Comparison of ENCODE assay signal across 8 cellular contexts in the genomic region with DNA sequence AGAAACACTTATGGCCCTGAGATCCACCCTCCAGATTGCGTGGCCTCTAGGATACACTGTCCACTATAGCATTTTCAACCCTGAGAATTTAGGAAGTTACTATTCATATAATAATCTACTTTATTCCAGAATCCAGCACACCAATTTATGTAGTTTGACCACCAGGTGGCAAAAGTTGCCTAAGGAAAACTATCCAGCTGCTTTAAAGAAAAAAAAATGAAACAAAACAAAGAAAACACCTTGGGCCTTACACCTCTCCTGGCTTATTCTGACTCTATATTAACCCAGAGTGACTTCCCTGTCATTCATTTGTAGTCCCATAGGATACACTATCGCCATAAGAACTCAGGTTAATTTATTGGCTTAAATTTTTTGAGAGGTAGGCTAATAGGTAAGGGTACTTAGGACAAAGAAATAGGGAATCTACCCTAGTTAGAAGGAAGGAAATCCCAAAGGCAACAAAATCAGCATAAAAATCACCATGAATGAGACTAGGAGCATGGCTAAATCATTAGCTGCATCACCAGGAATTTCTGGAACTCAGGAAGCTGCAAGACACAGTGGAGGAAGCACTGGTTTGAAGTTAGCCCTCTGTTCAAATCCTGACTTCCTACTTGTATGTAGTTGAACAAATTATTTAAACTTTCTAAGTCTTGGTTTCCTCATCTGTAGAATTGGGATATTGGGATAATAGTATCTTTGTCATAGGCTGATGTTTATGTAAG.
DNase-seq lines count a peak whose midpoint lies in the region; ATAC-seq and TF ChIP-seq lines count a peak whose summit lies in the region.

No MANE protein-coding gene starts in this region.

- H3K9me3 Mint-ChIP-seq in endodermal cell = peaks cover 2% of the 10 kb centered on the region

- no peaks in the 10 kb centered on the region for H3K79me2 ChIP-seq in trophoblast cell (ENCODE audit: control insufficient read depth, insufficient read depth, low read length, poor library complexity)

- H2AFZ ChIP-seq in trophoblast cell (ENCODE audit: insufficient read depth, low read length, poor library complexity) = no peak overlapping the region

- peaks cover 5% of the 10 kb centered on the region for H3K79me1 ChIP-seq in trophoblast cell (ENCODE audit: low read length)

- H3K27me3 ChIP-seq in endodermal cell (ENCODE audit: control insufficient read depth, insufficient read depth, low read length, poor library complexity, severe bottlenecking) (peaks cover 15% of the 10 kb centered on the region), trophoblast cell (ENCODE audit: insufficient read depth, low read length) (no peaks in the 10 kb centered on the region)

- TF ChIP-seq CTCF in GM13977 (IDR thresholded peaks at IDR 0.05; ENCODE audit: extremely low read depth, insufficient read depth, missing control alignments) (peak; percentile 34), endodermal cell (conservative IDR thresholded peaks at IDR 0.05) (peak; percentile 87)

- no peak overlapping the region for H3K4ac ChIP-seq in trophoblast cell (ENCODE audit: low read depth, low read length)

- no peak for ATAC-seq in GM18870 (IDR thresholded peaks at IDR 0.05; ENCODE audit: unreplicated experiment)

- H3K36me3 ChIP-seq in endodermal cell (ENCODE audit: control insufficient read depth, insufficient read depth, low read length) = no peaks in the 10 kb centered on the region
- H3K36me3 ChIP-seq in trophoblast cell (ENCODE audit: control insufficient read depth in 1 of 2, insufficient read depth in 2 of 2, low read length in 2 of 2) = no peaks in the 10 kb centered on the region

- H3K27ac ChIP-seq in endodermal cell (ENCODE audit: low read depth, low read length) = no peak overlapping the region
- H3K27ac ChIP-seq in trophoblast cell (ENCODE audit: low read depth, low read length) = no peak overlapping the region

- peak overlapping the region; percentile 2 for H2BK12ac ChIP-seq in trophoblast cell (ENCODE audit: low read length)

- no peak overlapping the region for H3K18ac ChIP-seq in trophoblast cell (ENCODE audit: low read length)

- H2BK120ac ChIP-seq in trophoblast cell (ENCODE audit: insufficient read depth, low read length, poor library complexity) = no peak overlapping the region

- no peak overlapping the region for H4K12ac ChIP-seq in trophoblast cell (ENCODE audit: low read depth, low read length)

- no peak overlapping the region for H3K4me3 Mint-ChIP-seq in endodermal cell

- WGBS in endodermal cell (ENCODE audit: insufficient coverage in 1 of 2, insufficient read length in 1 of 2), 2 experiments = 39 to 40% methylated on average over 1 to 2 of the region's 2 CpGs
- WGBS in trophoblast cell (ENCODE audit: extremely low coverage, insufficient coverage, insufficient read length) = no CpG with 5 or more reads among the region's 2 CpGs

- H2AK5ac ChIP-seq in trophoblast cell (ENCODE audit: low read length) = no peak overlapping the region

- peak overlapping the region; percentile 68 for H3K27ac Mint-ChIP-seq in endodermal cell

- H3K14ac ChIP-seq in trophoblast cell (ENCODE audit: low read length) = no peak overlapping the region

- in situ Hi-C loops in GM13977 (cut with MboI; ENCODE audit: low pct_unique_long_range_greater_than_20kb, low sequenced_read_pairs, unreplicated experiment) = no loop called here

- H3K9ac ChIP-seq in endodermal cell (ENCODE audit: extremely low read depth, low read length, poor library complexity, severe bottlenecking) = no peak overlapping the region
- no peak overlapping the region for H3K9ac ChIP-seq in trophoblast cell (ENCODE audit: low read length)

- peaks cover 15% of the 10 kb centered on the region for H3K4me1 Mint-ChIP-seq in endodermal cell

- H3K4me3 ChIP-seq in endodermal cell (ENCODE audit: low read length) = no peak overlapping the region
- H3K4me3 ChIP-seq in trophoblast cell (ENCODE audit: low read depth, low read length) = no peak overlapping the region

- H2BK5ac ChIP-seq in trophoblast cell (ENCODE audit: low read depth, low read length, poor library complexity) = peak overlapping the region; percentile 49

- H3K36me3 Mint-ChIP-seq in endodermal cell (ENCODE audit: low read depth) = no peaks in the 10 kb centered on the region

- peak overlapping the region; percentile 38 for H4K8ac ChIP-seq in trophoblast cell (ENCODE audit: low read depth, low read length)

- no peak overlapping the region for H3K4me2 ChIP-seq in trophoblast cell (ENCODE audit: low read length)

- H3K9me3 ChIP-seq in endodermal cell (ENCODE audit: control insufficient read depth, low read length) (no peaks in the 10 kb centered on the region), trophoblast cell (ENCODE audit: insufficient read depth, low read depth, low read length) (no peaks in the 10 kb centered on the region)

- H3K27me3 Mint-ChIP-seq in endodermal cell (ENCODE audit: insufficient read depth) = peaks cover 11% of the 10 kb centered on the region

- no peak overlapping the region for H3K23ac ChIP-seq in trophoblast cell (ENCODE audit: low read length)

- no peak overlapping the region for H4K91ac ChIP-seq in trophoblast cell (ENCODE audit: low read depth, low read length)

- DNase-seq in GM13977 (ENCODE audit: low spot score) = no peak
- peak; percentile 29 for DNase-seq in NCI-H2196 treated with DMSO at 0.1 percent for 48 hours (lab: John Stamatoyannopoulos, UW; ENCODE audit: unreplicated experiment)
- peak; percentile 57 for DNase-seq in endodermal cell
- DNase-seq in trophoblast cell = peak in 1 of 2 donors; percentile 64
- DNase-seq in stimulated activated CD4-positive, alpha-beta T cell treated with anti-CD3 and anti-CD28 coated beads, Interleukin-4, amount 100 ng/mL, for 24 hours = no peak
- DNase-seq in 8988T = no peak
- DNase-seq in activated CD4-positive, alpha-beta T cell treated with anti-CD3 and anti-CD28 coated beads for 48 hours = no peak

- H3K4me1 ChIP-seq in endodermal cell (ENCODE audit: control insufficient read depth, insufficient read depth, low read length) (no peaks in the 10 kb centered on the region), trophoblast cell (ENCODE audit: control insufficient read depth in 1 of 2, insufficient read depth in 2 of 2, low read length in 2 of 2) (peaks cover 0 to 5% of the 10 kb centered on the region in 2 experiments)

Comparison
In these comparisons a context has a peak if more than half of its experiments do, and no peak if none do; other contexts are left out.
1. DNase-seq: peak in NCI-H2196 treated with DMSO at 0.1 percent for 48 hours (single experiment) and endodermal cell (single experiment); none in GM13977 (single experiment), stimulated activated CD4-positive, alpha-beta T cell treated with anti-CD3 and anti-CD28 coated beads, Interleukin-4, amount 100 ng/mL, for 24 hours (single experiment), 8988T (single experiment) and activated CD4-positive, alpha-beta T cell treated with anti-CD3 and anti-CD28 coated beads for 48 hours (single experiment).